Comparison of ENCODE assay signal across 2 cellular contexts in the genomic region with DNA sequence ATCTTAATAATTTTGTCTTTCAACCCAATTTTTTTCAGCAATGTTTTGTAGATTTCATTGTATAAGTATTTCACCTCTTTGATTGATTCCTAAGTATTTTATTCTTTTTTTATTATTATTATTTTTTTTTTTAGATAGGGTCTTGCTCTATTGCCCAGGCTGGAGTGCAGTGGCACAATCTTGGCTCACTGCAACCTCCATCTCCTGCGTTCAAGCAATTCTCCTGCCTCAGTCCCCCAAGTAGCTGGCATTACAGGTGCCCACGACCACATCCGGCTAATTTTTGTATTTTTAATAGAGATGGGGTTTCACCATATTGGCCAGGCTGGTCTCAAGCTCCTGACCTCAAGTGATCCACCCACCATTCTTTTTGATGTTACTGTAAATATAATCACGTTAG. TPM values are rescaled to one million over a fixed set of nuclear protein-coding genes. Genes with fewer than 3 reads are reported as not detected.
"Had no signal": no experiment of that assay in that cellular context is flagged by ENCODE, and none has a peak within 500 bp of the region (broad histone marks: within the 10 kb centered on the region; RNA-seq: fewer than 3 reads in every experiment).

No MANE protein-coding gene starts in this region.

RNA-seq across cellular contexts. Expression of gene SCML4, which starts 36.9 kb away (rescaled TPM):
- total RNA-seq: HT1080, IMR-90 had no signal
- polyA plus RNA-seq: IMR-90 had no signal
